In the genomic region with DNA sequence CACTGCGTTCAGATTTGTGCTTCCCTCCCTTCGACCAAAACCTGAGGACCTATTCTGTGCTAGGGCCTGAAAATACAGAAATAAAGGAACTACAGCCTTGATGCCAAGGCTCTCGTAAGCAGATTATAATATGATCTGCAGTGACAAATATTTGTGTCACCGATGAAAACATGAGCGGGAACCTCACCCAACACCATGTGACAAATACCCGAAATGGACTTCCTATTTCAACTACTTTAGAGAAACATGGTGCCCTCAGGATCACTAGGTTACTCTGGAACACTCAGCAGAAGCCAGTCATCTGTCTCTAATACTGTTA, we compare ENCODE assay signal across 8 cellular contexts. TPM values are rescaled to one million over a fixed set of nuclear protein-coding genes. Genes with fewer than 3 reads are reported as not detected.
A peak's percentile ranks its signal among the peaks of the same experiment; 100 is the strongest.
DNase-seq lines count a peak whose midpoint lies in the region; ATAC-seq and TF ChIP-seq lines count a peak whose summit lies in the region.

No MANE protein-coding gene starts in this region.

- H3K4me3 ChIP-seq in astrocyte of the spinal cord (ENCODE audit: low read depth, low read length), result peak overlapping the region; percentile 84
- peak overlapping the region; percentile 80 to 84 for H3K4me3 ChIP-seq in left lung
- peak overlapping the region; percentile 50 to 98 (median 80) for H3K4me3 ChIP-seq in tibial nerve

- H3K4me1 ChIP-seq in left lung (peaks cover 7 to 43% of the 10 kb centered on the region in 2 donors), tibial nerve (peaks cover 3 to 35% (median 13%) of the 10 kb centered on the region in 4 donors)

- in situ Hi-C loops in astrocyte of the spinal cord (cut with HindIII; ENCODE audit: low sequenced_read_pairs), result no loop called here

- peak in 1 of 2 donors; percentile 5 for TF ChIP-seq EP300 in tibial nerve (IDR thresholded peaks at IDR 0.05)

- ATAC-seq in HG03280 (IDR thresholded peaks at IDR 0.05; ENCODE audit: unreplicated experiment) (peak; percentile 6), left lung (peak; percentile 49), GM18867 (IDR thresholded peaks at IDR 0.05; ENCODE audit: unreplicated experiment) (no peak)

- H3K27me3 ChIP-seq in left lung (no peaks in the 10 kb centered on the region), tibial nerve (no peaks in the 10 kb centered on the region)

- no peak for TF ChIP-seq POLR2A in tibial nerve (IDR thresholded peaks at IDR 0.05)

- intact Hi-C loops in left lung (cut with DNase I), result no loop called here

- H3K27ac ChIP-seq in C4-2B, result peak overlapping the region; percentile 79
- peak overlapping the region; percentile 92 to 99 for H3K27ac ChIP-seq in left lung
- peak overlapping the region; percentile 91 to 96 (median 93) for H3K27ac ChIP-seq in tibial nerve

- 43 to 47% methylated on average over 6 of the region's 6 CpGs for WGBS in tibial nerve, 2 donors

- TF ChIP-seq CTCF in C4-2B (conservative IDR thresholded peaks at IDR 0.05) (no peak), astrocyte of the spinal cord (IDR thresholded peaks at IDR 0.05; ENCODE audit: low read depth, low read length) (no peak), left lung (IDR thresholded peaks at IDR 0.05) (no peak), tibial nerve (IDR thresholded peaks at IDR 0.05) (no peak)

- peaks cover 0 to 11% of the 10 kb centered on the region in 2 donors for H3K36me3 ChIP-seq in left lung
- peaks cover 0 to 28% (median 0%) of the 10 kb centered on the region in 3 donors for H3K36me3 ChIP-seq in tibial nerve

- H3K9me3 ChIP-seq in left lung, result no peaks in the 10 kb centered on the region
- no peaks in the 10 kb centered on the region for H3K9me3 ChIP-seq in tibial nerve

- DNase-seq in astrocyte of the spinal cord (ENCODE audit: low read depth, low spot score) (no peak), left lung (no peak), tibial nerve (ENCODE audit: low spot score in 2 of 2) (no peak), UCSD-AML1 (lab: John Stamatoyannopoulos, UW; ENCODE audit: unreplicated experiment) (no peak), SW 1271 (lab: John Stamatoyannopoulos, UW) (no peak)

RNA-seq across cellular contexts. Expression of a gene that starts 0.5 kb away (rescaled TPM):
- total RNA-seq in left lung (100 to 1,000 TPM; 110 to 111 TPM), tibial nerve (100 to 1,000 TPM in 2 of 4 donors, 10 to 100 TPM in 2; 86.1 to 147 (median 107) TPM)

RNA-seq across cellular contexts. Expression of a gene that starts 13.5 kb away (rescaled TPM):
- 10 to 100 TPM; 14.8 to 16.1 TPM for total RNA-seq in left lung
- 10 to 100 TPM; 21.6 to 49.8 (median 35.8) TPM for total RNA-seq in tibial nerve
